ENCODE assay signal across 16 cellular contexts in the genomic region with DNA sequence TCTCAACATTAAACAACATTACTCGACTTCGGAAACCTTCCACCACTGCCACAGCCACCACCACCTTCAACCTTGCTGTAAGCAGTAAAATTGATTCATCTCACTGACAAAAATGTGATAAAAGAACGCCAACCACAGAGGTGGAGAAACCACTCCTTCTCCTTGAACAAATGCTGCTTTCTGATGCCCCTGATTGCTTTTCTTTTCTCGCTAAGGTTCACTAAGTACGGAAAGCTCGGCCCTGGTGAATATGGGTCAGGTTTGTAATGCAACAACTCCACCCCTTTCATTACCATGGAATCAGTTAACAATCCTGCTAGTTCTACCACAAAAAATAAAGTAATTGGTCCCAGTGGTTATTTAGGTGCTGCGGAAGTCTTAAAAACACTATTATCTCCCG. TPM values are rescaled to one million over a fixed set of nuclear protein-coding genes. Genes with fewer than 3 reads are reported as not detected.
DNase-seq lines count a peak whose midpoint lies in the region; ATAC-seq and TF ChIP-seq lines count a peak whose summit lies in the region.
"Had no signal": no experiment of that assay in that cellular context is flagged by ENCODE, and none has a peak within 500 bp of the region (broad histone marks: within the 10 kb centered on the region; RNA-seq: fewer than 3 reads in every experiment).

No MANE protein-coding gene starts in this region.

- no peak for TF ChIP-seq POLR2A in IMR-90 (IDR thresholded peaks at IDR 0.05; ENCODE audit: low read depth, low read length)

- H2BK15ac ChIP-seq in IMR-90 (ENCODE audit: low read depth, low read length) = no peak overlapping the region

- CTCF ChIA-PET in IMR-90 (lab: Yijun Ruan, JAX) = no interaction called here

- no peaks in the 10 kb centered on the region for H3K9me3 Mint-ChIP-seq in osteocyte (ENCODE audit: unreplicated experiment)

- H3K27me3 Mint-ChIP-seq in osteocyte (ENCODE audit: unreplicated experiment) = no peaks in the 10 kb centered on the region

- TF ChIP-seq RAD21 in IMR-90 (IDR thresholded peaks at IDR 0.05; ENCODE audit: low read length) = no peak

- peaks cover 11% of the 10 kb centered on the region for H3K4me1 ChIP-seq in IMR-90 (ENCODE audit: control insufficient read depth, insufficient read depth, low read length)

- no peak overlapping the region for H3K56ac ChIP-seq in IMR-90 (ENCODE audit: extremely low read depth, insufficient read depth, low read length)

- no peak overlapping the region for H4K8ac ChIP-seq in IMR-90 (ENCODE audit: low read depth in 2 of 2, low read length in 2 of 2)

- no peak overlapping the region for H3K4me2 ChIP-seq in IMR-90 (ENCODE audit: low read depth, low read length)

- H3K4me1 Mint-ChIP-seq in osteocyte (ENCODE audit: unreplicated experiment) = peaks cover 41% of the 10 kb centered on the region
- H3K4me1 Mint-ChIP-seq: CD14-positive monocyte had no signal

- H3K14ac ChIP-seq in IMR-90 (replicated peaks; ENCODE audit: low read depth, low read length) = no peak overlapping the region

- H4K20me1 ChIP-seq in IMR-90 (ENCODE audit: insufficient read depth, low read length) = no peaks in the 10 kb centered on the region

- H2AFZ ChIP-seq in IMR-90 (replicated peaks; ENCODE audit: low read length, poor library complexity) = no peak overlapping the region

- POLR2A ChIA-PET in IMR-90 (lab: Charles Lee; ENCODE audit: unreplicated experiment) = no interaction called here

- H3K4me3 Mint-ChIP-seq in osteocyte (ENCODE audit: unreplicated experiment) = no peak overlapping the region
- H3K4me3 Mint-ChIP-seq: CD14-positive monocyte had no signal

- no peak overlapping the region for H3K4me3 ChIP-seq in IMR-90 (ENCODE audit: insufficient read depth, low read depth, low read length)

- no peak overlapping the region for H3K4ac ChIP-seq in IMR-90 (ENCODE audit: low read depth, low read length)

- dilution Hi-C loops in IMR-90 (cut with HindIII; ENCODE audit: low sequenced_read_pairs, unreplicated experiment) = no loop called here

- ATAC-seq in IMR-90 (ENCODE audit: low read depth) (no peak), GM19455 (IDR thresholded peaks at IDR 0.05; ENCODE audit: unreplicated experiment) (no peak), HG02763 (IDR thresholded peaks at IDR 0.05; ENCODE audit: unreplicated experiment) (no peak)
- ATAC-seq: HCT116 had no signal

- H3K18ac ChIP-seq in IMR-90 (ENCODE audit: low read depth, low read length) = no peak overlapping the region

- H3K9me3 ChIP-seq in IMR-90 (ENCODE audit: control insufficient read depth, insufficient read depth, low read length) = no peaks in the 10 kb centered on the region

- BruUV-seq in IMR-90 (replicated peaks; lab: Mats Ljungman, UMichigan) = no TSS peak

- peaks cover 6% of the 10 kb centered on the region for H3K9me1 ChIP-seq in IMR-90 (ENCODE audit: insufficient read depth, low read length)

- H2BK5ac ChIP-seq in IMR-90 (ENCODE audit: low read depth, low read length, poor library complexity, severe bottlenecking) = no peak overlapping the region

- H4K91ac ChIP-seq in IMR-90 (ENCODE audit: insufficient read depth, low read depth, low read length) = no peak overlapping the region

- peaks cover 38 to 71% of the 10 kb centered on the region in 2 experiments for H3K79me1 ChIP-seq in IMR-90 (ENCODE audit: low read depth in 1 of 2, low read length in 2 of 2)

- no peak overlapping the region for H2AK9ac ChIP-seq in IMR-90 (replicated peaks; ENCODE audit: low read depth, low read length, poor library complexity)

- H3K36me3 Mint-ChIP-seq in osteocyte (ENCODE audit: unreplicated experiment) = peaks cover 53% of the 10 kb centered on the region
- H3K36me3 Mint-ChIP-seq: CD14-positive monocyte had no signal

- H3K27ac ChIP-seq in IMR-90 (ENCODE audit: insufficient read depth, low read length) = no peak overlapping the region
- H3K27ac ChIP-seq: HL-60, RWPE1 had no signal

- TF ChIP-seq CTCF in IMR-90 (conservative IDR thresholded peaks at IDR 0.05; ENCODE audit: low read depth, low read length) (no peak), osteocyte (IDR thresholded peaks at IDR 0.05) (no peak)

- DNase-seq in Caki2 (ENCODE audit: low read depth) = peak; percentile 96
- no peak for DNase-seq in IMR-90
- peak; percentile 11 for DNase-seq in kidney tubule cell (ENCODE audit: low spot score)
- DNase-seq in osteocyte (ENCODE audit: extremely low spot score, unreplicated experiment) = no peak
- no peak for DNase-seq in cerebellar cortex (ENCODE audit: low spot score)
- DNase-seq: ACHN, AML-193, EL, MV-4-11, NCI-H2171 had no signal

- H2AK5ac ChIP-seq in IMR-90 (ENCODE audit: low read depth, low read length) = 0 out of 2 replicates have a peak overlapping the region, but pooled peaks have one; percentile 4

- no peak overlapping the region for H3K23ac ChIP-seq in IMR-90 (ENCODE audit: low read depth, low read length)

- intact Hi-C loops in IMR-90 (cut with micrococcal nuclease) = no loop called here

- in situ Hi-C loops in Caki2 (cut with HindIII; ENCODE audit: low pct_unique_long_range_greater_than_20kb, low sequenced_read_pairs) = no loop called here
- in situ Hi-C loops in IMR-90 (cut with MboI; ENCODE audit: low sequenced_read_pairs) = loop anchor here (25.0 kb wide), 1 partner anchor 832 kb away; no protein-coding TSS in a partner anchor

- no CpG with 5 or more reads among the region's 8 CpGs for WGBS in IMR-90 (ENCODE audit: extremely low coverage in 2 of 2, insufficient read length in 1 of 2), 2 experiments

- no peaks in the 10 kb centered on the region; the same call in none of the 2 replicates for H3K36me3 ChIP-seq in IMR-90 (ENCODE audit: control insufficient read depth, insufficient read depth, low read length)

- no peaks in the 10 kb centered on the region for H3K27me3 ChIP-seq in IMR-90 (ENCODE audit: control insufficient read depth, insufficient read depth, low read length)

- H4K5ac ChIP-seq in IMR-90 (ENCODE audit: low read depth, low read length) = no peak overlapping the region

- no peak overlapping the region for H2BK120ac ChIP-seq in IMR-90 (ENCODE audit: low read depth, low read length)

- no peak overlapping the region for H2BK20ac ChIP-seq in IMR-90 (ENCODE audit: low read depth, low read length)

- no peak overlapping the region for H3K9ac ChIP-seq in IMR-90 (ENCODE audit: low read depth, low read length)

- H3K27ac Mint-ChIP-seq in osteocyte (ENCODE audit: unreplicated experiment) = peak overlapping the region; percentile 13
- H3K27ac Mint-ChIP-seq: CD14-positive monocyte had no signal

TF ChIP-seq in IMR-90, 13 proteins besides CTCF, POLR2A, EP300 and RAD21:
- TF ChIP-seq, protein P1, sequence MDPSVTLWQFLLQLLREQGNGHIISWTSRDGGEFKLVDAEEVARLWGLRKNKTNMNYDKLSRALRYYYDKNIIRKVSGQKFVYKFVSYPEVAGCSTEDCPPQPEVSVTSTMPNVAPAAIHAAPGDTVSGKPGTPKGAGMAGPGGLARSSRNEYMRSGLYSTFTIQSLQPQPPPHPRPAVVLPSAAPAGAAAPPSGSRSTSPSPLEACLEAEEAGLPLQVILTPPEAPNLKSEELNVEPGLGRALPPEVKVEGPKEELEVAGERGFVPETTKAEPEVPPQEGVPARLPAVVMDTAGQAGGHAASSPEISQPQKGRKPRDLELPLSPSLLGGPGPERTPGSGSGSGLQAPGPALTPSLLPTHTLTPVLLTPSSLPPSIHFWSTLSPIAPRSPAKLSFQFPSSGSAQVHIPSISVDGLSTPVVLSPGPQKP (IDR thresholded peaks at IDR 0.05; ENCODE audit: borderline replicate concordance, low read depth, low read length) = no peak
- no peak for TF ChIP-seq MXI1 (IDR thresholded peaks at IDR 0.05; ENCODE audit: borderline replicate concordance, low read depth, low read length)
- TF ChIP-seq MAZ (IDR thresholded peaks at IDR 0.05; ENCODE audit: borderline replicate concordance, low read depth, low read length) = no peak
- TF ChIP-seq USF2 (IDR thresholded peaks at IDR 0.05; ENCODE audit: low read depth, low read length) = no peak

RNA-seq across cellular contexts. Expression of gene MEIS2, which starts 44.9 kb away (rescaled TPM):
- 22.0 and 36.9 TPM in 2 replicates for total RNA-seq in Caki2 (2014; rRNA removed; shearing (Covaris generic); ENCODE audit: low replicate concordance)
- 50.3 and 71.3 TPM in 2 replicates for total RNA-seq in IMR-90 (2012; rRNA removed)
- polyA plus RNA-seq in IMR-90 (2012; rRNA removed) = 59.9 and 70.1 TPM in 2 replicates
- polyA plus RNA-seq in IMR-90 (2012; cell fraction: cytosol; rRNA removed) = 41.7 and 74.2 TPM in 2 replicates
- 69.5 and 106 TPM in 2 replicates for polyA plus RNA-seq in IMR-90 (2012; cell fraction: nucleus; rRNA removed; ENCODE audit: low replicate concordance)
- total RNA-seq in osteocyte = 79.9 and 82.8 TPM in 2 replicates
- polyA plus RNA-seq: CD14-positive monocyte had no signal

Comparison
In these comparisons a context has a peak if more than half of its experiments do, and no peak if none do; other contexts are left out.
1. DNase-seq: peak in Caki2 (single experiment) and kidney tubule cell (single experiment); none in IMR-90 (single experiment), osteocyte (single experiment) and cerebellar cortex (single experiment).